Comparison of ENCODE assay signal across 2 cellular contexts in the genomic region with DNA sequence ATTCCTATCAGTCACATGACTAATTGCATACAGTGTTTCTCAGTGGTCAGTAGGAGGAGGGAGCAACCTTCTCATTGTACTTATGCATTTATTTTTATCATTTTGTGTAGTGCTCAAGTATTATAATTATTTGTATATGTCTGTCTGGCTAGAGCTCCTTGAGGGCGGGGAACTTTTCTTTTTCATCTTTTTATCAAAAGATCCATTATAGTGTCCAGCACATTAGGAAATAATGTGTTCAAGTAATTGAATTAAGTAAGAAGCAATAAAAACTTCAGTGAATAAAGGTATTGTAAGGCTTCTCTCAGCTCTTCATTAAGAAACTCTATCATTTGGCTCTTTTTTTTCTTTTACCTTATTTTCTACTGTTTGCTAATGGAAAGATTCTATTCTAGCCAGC.
TF ChIP-seq lines count a peak whose summit lies in the region.

No MANE protein-coding gene starts in this region.

TF ChIP-seq in IMR-90, 13 proteins besides CTCF, POLR2A, EP300 and RAD21:
- TF ChIP-seq FOS (IDR thresholded peaks at IDR 0.05; ENCODE audit: low read depth, low read length) (no peak), RFX5 (IDR thresholded peaks at IDR 0.05; ENCODE audit: low read depth, low read length) (no peak), SMC3 (IDR thresholded peaks at IDR 0.05; ENCODE audit: low read depth, low read length) (no peak), RCOR1 (IDR thresholded peaks at IDR 0.05; ENCODE audit: insufficient replicate concordance, low read length) (no peak), MXI1 (IDR thresholded peaks at IDR 0.05; ENCODE audit: borderline replicate concordance, low read depth, low read length) (no peak), MAZ (IDR thresholded peaks at IDR 0.05; ENCODE audit: borderline replicate concordance, low read depth, low read length) (no peak), NFE2L2 (IDR thresholded peaks at IDR 0.05; ENCODE audit: low read depth, low read length) (no peak), BHLHE40 (IDR thresholded peaks at IDR 0.05; ENCODE audit: low read depth, low read length) (no peak), CEBPB (IDR thresholded peaks at IDR 0.05; ENCODE audit: low read depth, low read length) (no peak), CHD1 (IDR thresholded peaks at IDR 0.05; ENCODE audit: low read depth, low read length) (no peak), MAFK (IDR thresholded peaks at IDR 0.05; ENCODE audit: low read depth, low read length) (no peak)
- TF ChIP-seq, protein P1, sequence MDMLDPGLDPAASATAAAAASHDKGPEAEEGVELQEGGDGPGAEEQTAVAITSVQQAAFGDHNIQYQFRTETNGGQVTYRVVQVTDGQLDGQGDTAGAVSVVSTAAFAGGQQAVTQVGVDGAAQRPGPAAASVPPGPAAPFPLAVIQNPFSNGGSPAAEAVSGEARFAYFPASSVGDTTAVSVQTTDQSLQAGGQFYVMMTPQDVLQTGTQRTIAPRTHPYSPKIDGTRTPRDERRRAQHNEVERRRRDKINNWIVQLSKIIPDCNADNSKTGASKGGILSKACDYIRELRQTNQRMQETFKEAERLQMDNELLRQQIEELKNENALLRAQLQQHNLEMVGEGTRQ (IDR thresholded peaks at IDR 0.05; ENCODE audit: low read depth, low read length) = no peak
- TF ChIP-seq, protein P2, sequence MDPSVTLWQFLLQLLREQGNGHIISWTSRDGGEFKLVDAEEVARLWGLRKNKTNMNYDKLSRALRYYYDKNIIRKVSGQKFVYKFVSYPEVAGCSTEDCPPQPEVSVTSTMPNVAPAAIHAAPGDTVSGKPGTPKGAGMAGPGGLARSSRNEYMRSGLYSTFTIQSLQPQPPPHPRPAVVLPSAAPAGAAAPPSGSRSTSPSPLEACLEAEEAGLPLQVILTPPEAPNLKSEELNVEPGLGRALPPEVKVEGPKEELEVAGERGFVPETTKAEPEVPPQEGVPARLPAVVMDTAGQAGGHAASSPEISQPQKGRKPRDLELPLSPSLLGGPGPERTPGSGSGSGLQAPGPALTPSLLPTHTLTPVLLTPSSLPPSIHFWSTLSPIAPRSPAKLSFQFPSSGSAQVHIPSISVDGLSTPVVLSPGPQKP (IDR thresholded peaks at IDR 0.05; ENCODE audit: borderline replicate concordance, low read depth, low read length) = no peak

TF ChIP-seq in K562, 482 proteins besides CTCF, POLR2A, EP300 and RAD21:
- TF ChIP-seq SRSF9 (IDR thresholded peaks at IDR 0.05; ENCODE audit: borderline replicate concordance, low read depth, low read length) (no peak), NFIC (IDR thresholded peaks at IDR 0.05) (no peak)
- TF ChIP-seq, protein P3, sequence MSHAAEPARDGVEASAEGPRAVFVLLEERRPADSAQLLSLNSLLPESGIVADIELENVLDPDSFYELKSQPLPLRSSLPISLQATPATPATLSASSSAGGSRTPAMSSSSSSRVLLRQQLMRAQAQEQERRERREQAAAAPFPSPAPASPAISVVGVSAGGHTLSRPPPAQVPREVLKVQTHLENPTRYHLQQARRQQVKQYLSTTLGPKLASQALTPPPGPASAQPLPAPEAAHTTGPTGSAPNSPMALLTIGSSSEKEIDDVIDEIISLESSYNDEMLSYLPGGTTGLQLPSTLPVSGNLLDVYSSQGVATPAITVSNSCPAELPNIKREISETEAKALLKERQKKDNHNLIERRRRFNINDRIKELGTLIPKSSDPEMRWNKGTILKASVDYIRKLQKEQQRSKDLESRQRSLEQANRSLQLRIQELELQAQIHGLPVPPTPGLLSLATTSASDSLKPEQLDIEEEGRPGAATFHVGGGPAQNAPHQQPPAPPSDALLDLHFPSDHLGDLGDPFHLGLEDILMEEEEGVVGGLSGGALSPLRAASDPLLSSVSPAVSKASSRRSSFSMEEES (CRISPR knock-in tag; IDR thresholded peaks at IDR 0.05) = peak; percentile 49; the same call in 1 of the 2 replicates
